In the genomic region with DNA sequence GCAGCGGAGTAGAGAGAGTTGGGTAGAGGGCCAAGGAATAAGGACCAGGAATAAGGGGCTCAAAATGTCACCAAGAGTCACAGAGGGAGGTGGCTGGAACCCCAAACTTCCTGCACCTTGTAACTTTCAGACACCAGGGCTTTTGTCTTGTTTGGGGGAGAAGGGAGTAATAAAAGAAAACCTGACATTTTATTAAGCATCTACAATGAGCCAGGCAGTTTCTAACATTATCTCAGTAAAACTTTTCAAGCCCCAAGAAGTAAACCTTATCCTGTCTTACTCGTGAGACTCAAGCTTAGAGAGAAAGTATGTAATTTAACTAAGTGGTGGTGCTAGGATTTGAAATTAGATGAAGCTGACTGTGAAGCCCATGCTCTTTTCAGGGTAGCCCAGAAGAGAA, we compare ENCODE assay signal across 12 cellular contexts. TPM values are rescaled to one million over a fixed set of nuclear protein-coding genes. Genes with fewer than 3 reads are reported as not detected.
A peak's percentile ranks its signal among the peaks of the same experiment; 100 is the strongest.
DNase-seq lines count a peak whose midpoint lies in the region; ATAC-seq and TF ChIP-seq lines count a peak whose summit lies in the region.
"Had no signal": no experiment of that assay in that cellular context is flagged by ENCODE, and none has a peak within 500 bp of the region (broad histone marks: within the 10 kb centered on the region; RNA-seq: fewer than 3 reads in every experiment).

No MANE protein-coding gene starts in this region.

- peak overlapping the region in 1 of 2 donors; percentile 78 for H3K9ac ChIP-seq in stomach smooth muscle (ENCODE audit: low read length in 2 of 2)

- peaks cover 25% of the 10 kb centered on the region for H3K36me3 Mint-ChIP-seq in activated CD4-positive, alpha-beta T cell treated with anti-CD3 and anti-CD28 coated beads for 36 hours (ENCODE audit: low read depth)
- peaks cover 25% of the 10 kb centered on the region for H3K36me3 Mint-ChIP-seq in activated naive CD8-positive, alpha-beta T cell treated with anti-CD3 and anti-CD28 coated beads for 36 hours

- H3K4me1 ChIP-seq in left lung (peaks cover 26 to 64% of the 10 kb centered on the region in 2 donors), stomach smooth muscle (ENCODE audit: control insufficient read depth, insufficient read depth, low read length) (peaks cover 44% of the 10 kb centered on the region), SJCRH30 (peaks cover 9% of the 10 kb centered on the region; the same call in 1 of the 2 replicates)

- no peak for ATAC-seq in activated CD4-positive, alpha-beta T cell treated with anti-CD3 and anti-CD28 coated beads for 36 hours
- ATAC-seq in left lung (no peak), HG03108 (IDR thresholded peaks at IDR 0.05; ENCODE audit: unreplicated experiment) (no peak)

- no peaks in the 10 kb centered on the region for H3K9me3 Mint-ChIP-seq in activated CD4-positive, alpha-beta T cell treated with anti-CD3 and anti-CD28 coated beads for 36 hours (ENCODE audit: low read depth)
- no peaks in the 10 kb centered on the region for H3K9me3 Mint-ChIP-seq in activated naive CD8-positive, alpha-beta T cell treated with anti-CD3 and anti-CD28 coated beads for 36 hours

- no peaks in the 10 kb centered on the region for H3K27me3 Mint-ChIP-seq in activated CD4-positive, alpha-beta T cell treated with anti-CD3 and anti-CD28 coated beads for 36 hours
- peaks cover 5% of the 10 kb centered on the region for H3K27me3 Mint-ChIP-seq in activated naive CD8-positive, alpha-beta T cell treated with anti-CD3 and anti-CD28 coated beads for 36 hours

- peaks cover 38% of the 10 kb centered on the region for H3K4me1 Mint-ChIP-seq in activated CD4-positive, alpha-beta T cell treated with anti-CD3 and anti-CD28 coated beads for 36 hours
- peaks cover 41% of the 10 kb centered on the region for H3K4me1 Mint-ChIP-seq in activated naive CD8-positive, alpha-beta T cell treated with anti-CD3 and anti-CD28 coated beads for 36 hours

- DNase-seq in activated CD4-positive, alpha-beta T cell treated with anti-CD3 and anti-CD28 coated beads for 36 hours: no peak
- DNase-seq in activated CD4-positive, alpha-beta T cell treated with anti-CD3 and anti-CD28 coated beads for 1 hour: no peak
- DNase-seq in activated naive CD8-positive, alpha-beta T cell treated with anti-CD3 and anti-CD28 coated beads for 36 hours: no peak
- no peak for DNase-seq in left lung
- no peak for DNase-seq in mesenteric fat pad (ENCODE audit: low spot score)
- no peak for DNase-seq in SJCRH30
- DNase-seq: cerebellar nuclear complex, NCI-H1105 had no signal

- intact Hi-C loops in activated CD4-positive, alpha-beta T cell treated with anti-CD3 and anti-CD28 coated beads for 36 hours (cut with DNase I, micrococcal nuclease): loop anchor here (2.0 to 10.0 kb wide), 6 partner anchors 180 to 1877 kb away; a partner anchor contains a TSS
- intact Hi-C loops in left lung (cut with DNase I): no loop called here

- POLR2A ChIA-PET in activated CD4-positive, alpha-beta T cell treated with anti-CD3 and anti-CD28 coated beads for 36 hours (lab: Charles Lee): interaction anchor here (0.6 to 3.4 kb wide), 2 partner anchors 17 to 116 kb away, joined by 10 to 30 read pairs; no protein-coding TSS in a partner anchor

- no peak overlapping the region for H3K27ac Mint-ChIP-seq in activated CD4-positive, alpha-beta T cell treated with anti-CD3 and anti-CD28 coated beads for 36 hours
- peak overlapping the region; percentile 75 for H3K27ac Mint-ChIP-seq in activated naive CD8-positive, alpha-beta T cell treated with anti-CD3 and anti-CD28 coated beads for 36 hours

- CTCF ChIA-PET in activated CD4-positive, alpha-beta T cell treated with anti-CD3 and anti-CD28 coated beads for 36 hours (lab: Charles Lee): interaction anchor here (0.7 to 1.5 kb wide), 6 partner anchors 15 to 1674 kb away, joined by 3 to 6 read pairs (median 5); a partner anchor contains a TSS

- H3K27me3 ChIP-seq in left lung: no peaks in the 10 kb centered on the region
- H3K27me3 ChIP-seq in stomach smooth muscle (ENCODE audit: control insufficient read depth in 1 of 2, insufficient read depth in 2 of 2, low read length in 2 of 2): no peaks in the 10 kb centered on the region
- no peaks in the 10 kb centered on the region for H3K27me3 ChIP-seq in SJCRH30

- H3K4me3 Mint-ChIP-seq in activated CD4-positive, alpha-beta T cell treated with anti-CD3 and anti-CD28 coated beads for 36 hours: peak overlapping the region; percentile 86
- H3K4me3 Mint-ChIP-seq in activated naive CD8-positive, alpha-beta T cell treated with anti-CD3 and anti-CD28 coated beads for 36 hours: peak overlapping the region; percentile 78

- H3K4me3 ChIP-seq in left lung: no peak overlapping the region
- peak overlapping the region in 1 of 2 donors; percentile 78 for H3K4me3 ChIP-seq in stomach smooth muscle (ENCODE audit: low read length in 2 of 2)
- H3K4me3 ChIP-seq in SJCRH30: no peak overlapping the region

- H3K36me3 ChIP-seq in left lung (peaks cover 0 to 26% of the 10 kb centered on the region in 2 donors), stomach smooth muscle (ENCODE audit: control insufficient read depth in 2 of 2, insufficient read depth in 2 of 2, low read length in 2 of 2) (peaks cover 14 to 20% of the 10 kb centered on the region in 2 donors), SJCRH30 (peaks cover 9% of the 10 kb centered on the region; the same call in 1 of the 2 replicates)

- peak overlapping the region; percentile 77 to 97 for H3K27ac ChIP-seq in left lung
- H3K27ac ChIP-seq in stomach smooth muscle (ENCODE audit: low read length): peak overlapping the region; percentile 79
- no peak overlapping the region for H3K27ac ChIP-seq in SJCRH30

- no peak for TF ChIP-seq CTCF in left lung (IDR thresholded peaks at IDR 0.05)

- no peaks in the 10 kb centered on the region for H3K9me3 ChIP-seq in left lung
- no peaks in the 10 kb centered on the region for H3K9me3 ChIP-seq in stomach smooth muscle (ENCODE audit: control insufficient read depth in 2 of 2, low read length in 2 of 2)
- no peaks in the 10 kb centered on the region for H3K9me3 ChIP-seq in SJCRH30 (replicated peaks)
- H3K9me3 ChIP-seq: A549 had no signal

RNA-seq across cellular contexts. Expression of a gene that starts 0.8 kb away (rescaled TPM):
- 10 to 100 TPM; 69.2 to 77.9 TPM for total RNA-seq in activated CD4-positive, alpha-beta T cell treated with anti-CD3 and anti-CD28 coated beads for 36 hours
- total RNA-seq in activated naive CD8-positive, alpha-beta T cell treated with anti-CD3 and anti-CD28 coated beads for 36 hours: 10 to 100 TPM; 72.2 to 75.6 TPM
- total RNA-seq in left lung (10 to 100 TPM; 33.6 to 43.4 TPM), mesenteric fat pad (38.1 TPM)
- total RNA-seq in SJCRH30 (2014; rRNA removed; shearing (Covaris generic)): 37.3 and 42.2 TPM in 2 replicates

RNA-seq across cellular contexts. Expression of a gene that starts 27.1 kb away (rescaled TPM):
- total RNA-seq in activated CD4-positive, alpha-beta T cell treated with anti-CD3 and anti-CD28 coated beads for 36 hours: 1 to 10 TPM; 2.6 to 3.1 TPM
- total RNA-seq in activated naive CD8-positive, alpha-beta T cell treated with anti-CD3 and anti-CD28 coated beads for 36 hours: 1 to 10 TPM; 3.9 to 4.2 TPM
- total RNA-seq in left lung (under 1 TPM; 0.08 to 0.15 TPM), mesenteric fat pad (0.06 TPM)
- total RNA-seq in SJCRH30 (2014; rRNA removed; shearing (Covaris generic)): not detected in 2 replicates
- total RNA-seq: myocyte had no signal

Comparison
In these comparisons a context has a peak if more than half of its experiments do, and no peak if none do; other contexts are left out.
1. intact Hi-C loops: an anchor here in activated CD4-positive, alpha-beta T cell treated with anti-CD3 and anti-CD28 coated beads for 36 hours (2.0 to 10.0 kb wide); none called in left lung.